ENCODE assay signal across 13 cellular contexts in genomic region chr2:160696061-160696452, GRCh38.
"Had no signal": no experiment of that assay in that cellular context is flagged by ENCODE, and none has a peak within 500 bp of the region (broad histone marks: within the 10 kb centered on the region; RNA-seq: fewer than 3 reads in every experiment).

No MANE protein-coding gene starts in this region.

- ATAC-seq: left lung; stimulated activated naive B cell treated with anti-CD40 and anti-IgM and Interleukin-4, amounts not matched to agents 10 μg/mL and 1 μg/mL and 100 μg/mL, for 72 hours had no signal

- H3K36me3 ChIP-seq: heart left ventricle, left lung, tibial nerve had no signal

- DNase-seq: activated CD4-positive, alpha-beta memory T cell treated with anti-CD3 and anti-CD28 coated beads, Interleukin-2, amount 10 ng/mL, durations not matched to agents 7 days and 5 days; activated gamma-delta T cell treated with Interleukin-2 at 50 U/mL for 16 hours; activated naive CD8-positive, alpha-beta T cell treated with anti-CD3 and anti-CD28 coated beads for 36 hours; activated T-cell treated with anti-CD3 and anti-CD28 coated beads, Interleukin-2, amount 50 U/mL, for 72 hours; anterior cingulate cortex; heart left ventricle; left lung; nephron progenitor cell; stimulated activated CD4-positive, alpha-beta T cell treated with anti-CD3 and anti-CD28 coated beads, Interleukin-2, amount 100 ng/mL, for 24 hours; stimulated activated naive B cell treated with anti-CD40 and anti-IgM and Interleukin-4, amounts not matched to agents 10 μg/mL and 1 μg/mL and 100 μg/mL, for 72 hours; SW 1271 had no signal

- H3K4me1 ChIP-seq: left lung, tibial nerve had no signal

- H3K9me3 ChIP-seq: heart left ventricle, left lung, tibial nerve had no signal

- FAIRE-seq: frontal cortex had no signal

- H3K27me3 ChIP-seq: heart left ventricle, left lung, tibial nerve had no signal

- H3K4me3 ChIP-seq: heart left ventricle, left lung, tibial nerve had no signal

- H3K27ac ChIP-seq: heart left ventricle, left lung, tibial nerve had no signal
